29 cellular contexts compared by ENCODE assay signal in genomic region chr6:68024570-68025269, GRCh38.
"Had no signal": no experiment of that assay in that cellular context is flagged by ENCODE, and none has a peak within 500 bp of the region (broad histone marks: within the 10 kb centered on the region; RNA-seq: fewer than 3 reads in every experiment).

No MANE protein-coding gene starts in this region.

- H3K27ac ChIP-seq: brain microvascular endothelial cell, coronary artery, dorsolateral prefrontal cortex, VCaP had no signal

- FAIRE-seq: astrocyte, bronchial epithelial cell, frontal cortex, TTC549 had no signal

- H3K27me3 ChIP-seq: brain microvascular endothelial cell, dorsolateral prefrontal cortex had no signal

- H3K36me3 ChIP-seq: brain microvascular endothelial cell had no signal

- ATAC-seq: activated T-cell treated with anti-CD3 and anti-CD28 coated beads, Interleukin-2, amount 50 U/mL, for 72 hours; esophagus mucosa; WTC11 had no signal

- H3K4me3 ChIP-seq: coronary artery, dorsolateral prefrontal cortex had no signal

- DNase-seq: activated CD4-positive, alpha-beta memory T cell treated with anti-CD3 and anti-CD28 coated beads, Interleukin-2, amount 10 ng/mL, durations not matched to agents 7 days and 5 days; activated CD4-positive, alpha-beta T cell treated with anti-CD3 and anti-CD28 coated beads for 1 hour; activated CD4-positive, alpha-beta T cell treated with anti-CD3 and anti-CD28 coated beads for 4 hours; activated CD4-positive, alpha-beta T cell treated with anti-CD3 and anti-CD28 coated beads, Interleukin-2, amount 10 ng/mL, durations not matched to agents 7 days and 5 days; activated CD4-positive, alpha-beta T cell treated with anti-CD3 and anti-CD28 coated beads, Interleukin-2, amount 50 U/mL, for 4 hours; activated CD8-positive, alpha-beta memory T cell treated with anti-CD3 and anti-CD28 coated beads, Interleukin-2, amount 50 U/mL, for 48 hours; activated gamma-delta T cell; activated naive CD4-positive, alpha-beta T cell; activated naive CD4-positive, alpha-beta T cell treated with anti-CD3 and anti-CD28 coated beads, Interleukin-2, amount 50 U/mL, for 16 hours; activated T-cell treated with anti-CD3 and anti-CD28 coated beads for 4 hours; activated T-cell treated with anti-CD3 and anti-CD28 coated beads, Interleukin-2, amount 50 U/mL, for 24 hours; activated T-cell treated with anti-CD3 and anti-CD28 coated beads, Interleukin-2, amount 50 U/mL, for 72 hours; amniotic stem cell; anterior cingulate cortex; brain microvascular endothelial cell; dorsolateral prefrontal cortex; effector memory CD4-positive, alpha-beta T cell; endodermal cell; foreskin fibroblast; head of caudate nucleus; T-helper 2 cell had no signal
